ENCODE assay signal across 1 cellular context in genomic region chr7:66102168-66102567, GRCh38.
A peak's percentile ranks its signal among the peaks of the same experiment; 100 is the strongest.
TF ChIP-seq lines count a peak whose summit lies in the region.

No MANE protein-coding gene starts in this region.

TF ChIP-seq in K562, 482 proteins besides CTCF, POLR2A, EP300 and RAD21:
- TF ChIP-seq ZBTB33 (CRISPR knock-in tag; IDR thresholded peaks at IDR 0.05) = peak; percentile 84
- 0 out of 2 replicates have a peak, but pooled peaks have one; percentile 21 for TF ChIP-seq ZNF592 (IDR thresholded peaks at IDR 0.05)
- peak in 1 of 2 experiments; percentile 26 for TF ChIP-seq E2F6 (IDR thresholded peaks at IDR 0.05; ENCODE audit: borderline replicate concordance in 1 of 2, extremely low read depth in 1 of 2, insufficient read depth in 1 of 2, insufficient read length in 1 of 2, low read depth in 1 of 2, low read length in 1 of 2, poor library complexity in 1 of 2, severe bottlenecking in 1 of 2)
- peak; percentile 41 for TF ChIP-seq CBFA2T3 (IDR thresholded peaks at IDR 0.05)
- peak; percentile 55; the same call in 1 of the 2 replicates for TF ChIP-seq ZNF121 (CRISPR knock-in tag; conservative IDR thresholded peaks at IDR 0.05)
